ENCODE assay signal across 29 cellular contexts in the genomic region with DNA sequence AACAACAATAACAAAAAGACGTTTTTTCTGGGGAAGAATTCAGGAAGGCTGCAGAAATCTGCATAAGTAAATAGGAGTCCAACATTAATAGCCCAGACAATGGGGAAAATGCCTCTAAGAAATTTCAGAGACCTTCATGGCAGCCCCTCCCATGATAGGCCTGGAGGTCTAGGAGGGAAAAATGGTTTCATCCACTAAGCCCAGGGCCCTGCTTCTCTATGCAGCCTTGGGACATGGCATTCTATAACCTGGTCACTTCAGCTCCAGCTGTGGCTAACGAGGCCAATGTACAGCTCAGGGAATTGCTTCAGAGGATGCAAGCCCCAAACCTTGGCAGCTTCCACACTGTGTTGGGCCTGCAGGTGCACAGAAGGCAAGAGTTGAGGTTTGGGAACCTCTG.
"Had no signal": no experiment of that assay in that cellular context is flagged by ENCODE, and none has a peak within 500 bp of the region (broad histone marks: within the 10 kb centered on the region; RNA-seq: fewer than 3 reads in every experiment).

No MANE protein-coding gene starts in this region.

- H3K36me3 ChIP-seq: colonic mucosa, esophagus muscularis mucosa, esophagus squamous epithelium, gastrocnemius medialis, gastroesophageal sphincter, heart left ventricle, heart right ventricle had no signal

- H3K27ac ChIP-seq: colonic mucosa, coronary artery, dorsolateral prefrontal cortex, epithelial cell of prostate, esophagus muscularis mucosa, esophagus squamous epithelium, foreskin keratinocyte, gastrocnemius medialis, gastroesophageal sphincter, heart left ventricle, heart right ventricle had no signal

- ATAC-seq: effector memory CD8-positive, alpha-beta T cell; esophagus mucosa; foreskin keratinocyte; gastrocnemius medialis; gastroesophageal sphincter; heart left ventricle; heart right ventricle had no signal

- H3K4me3 ChIP-seq: colonic mucosa, coronary artery, dorsolateral prefrontal cortex, esophagus muscularis mucosa, esophagus squamous epithelium, gastrocnemius medialis, gastroesophageal sphincter, heart left ventricle, heart right ventricle had no signal

- H3K27ac Mint-ChIP-seq: dendritic cell treated with granulocyte-macrophage colony-stimulating factor and Interleukin-4, amounts not matched to agents 40 ng/mL and 50 ng/mL, for 4 days; effector memory CD8-positive, alpha-beta T cell; endodermal cell had no signal

- H3K9me3 ChIP-seq: colonic mucosa, gastrocnemius medialis had no signal

- FAIRE-seq: colon, endometrium, endothelial cell of umbilical vein, frontal cortex had no signal

- H3K27me3 Mint-ChIP-seq: dendritic cell treated with granulocyte-macrophage colony-stimulating factor and Interleukin-4, amounts not matched to agents 40 ng/mL and 50 ng/mL, for 4 days; effector memory CD8-positive, alpha-beta T cell had no signal

- H3K4me1 Mint-ChIP-seq: endodermal cell had no signal

- H3K4me1 ChIP-seq: colonic mucosa, esophagus muscularis mucosa, foreskin keratinocyte, gastrocnemius medialis, gastroesophageal sphincter, heart left ventricle, heart right ventricle had no signal

- H3K4me3 Mint-ChIP-seq: dendritic cell treated with granulocyte-macrophage colony-stimulating factor and Interleukin-4, amounts not matched to agents 40 ng/mL and 50 ng/mL, for 4 days; effector memory CD8-positive, alpha-beta T cell; endodermal cell had no signal

- DNase-seq: colonic mucosa; cortex of kidney; dermis blood vessel endothelial cell; dorsolateral prefrontal cortex; effector CD4-positive, alpha-beta T cell; effector CD8-positive, alpha-beta T cell; effector memory CD4-positive, alpha-beta T cell; effector memory CD8-positive, alpha-beta T cell; endodermal cell; erythroblast; esophagus squamous epithelium; foreskin fibroblast; foreskin keratinocyte; foreskin melanocyte; gastrocnemius medialis; glutamatergic neuron; head of caudate nucleus; heart right ventricle had no signal
